Comparison of ENCODE assay signal across 25 cellular contexts in genomic region chr7:103833401-103833800, GRCh38.
"Had no signal": no experiment of that assay in that cellular context is flagged by ENCODE, and none has a peak within 500 bp of the region (broad histone marks: within the 10 kb centered on the region; RNA-seq: fewer than 3 reads in every experiment).

No MANE protein-coding gene starts in this region.

- H3K9ac ChIP-seq: SK-N-SH had no signal

- H3K9me3 ChIP-seq: SK-N-SH had no signal

- H3K27ac ChIP-seq: RWPE1 had no signal

- DNase-seq: IMR-90; Karpas-422; KG1; MV-4-11; NCI-H1092 treated with DMSO at 0.1 percent for 48 hours; NCI-H1436; NCI-H187; NCI-H2029; NCI-H2081 treated with DMSO at 0.1 percent for 48 hours; NCI-H2171; NCI-H226; NCI-H446; NCI-H510A; NCI-H524 treated with DMSO at 0.1 percent for 48 hours; NCI-H69; NCI-H774; NK-92 treated with Interleukin-12 subunit alpha and Interleukin-12 subunit beta, amount 100 ng/mL, for 24 hours; PC-3; SHP77; SK-N-SH; SW 1271; T-helper 1 cell had no signal

- H3K4me2 ChIP-seq: SK-N-SH had no signal

- ATAC-seq: HepG2, Panc1, PC-3 had no signal

- FAIRE-seq: HepG2 had no signal
